Comparison of ENCODE assay signal across 1 cellular context in the genomic region with DNA sequence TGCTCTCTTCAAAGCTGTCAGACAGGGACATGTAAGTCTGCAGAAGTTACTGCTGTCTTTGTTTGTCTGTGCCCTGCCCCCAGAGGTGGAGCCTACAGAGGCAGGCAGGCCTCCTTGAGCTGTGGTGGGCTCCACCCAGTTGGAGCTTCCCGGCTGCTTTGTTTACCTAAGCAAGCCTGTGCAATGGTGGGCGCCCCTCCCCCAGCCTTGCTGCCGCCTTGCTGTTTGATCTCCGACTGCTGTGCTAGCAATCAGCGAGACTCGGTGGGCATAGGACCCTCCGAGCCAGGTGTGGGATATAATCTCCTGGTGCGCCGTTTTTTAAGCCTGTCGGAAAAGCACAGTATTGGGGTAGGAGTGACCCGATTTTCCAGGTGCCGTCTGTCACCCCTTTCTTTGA.
TF ChIP-seq lines count a peak whose summit lies in the region.
"Not testable (repeated sequence)": the region's sequence is repeated elsewhere in the genome, so short reads cannot be mapped to it uniquely, and the experiment has no call there.

No MANE protein-coding gene starts in this region.

TF ChIP-seq in HepG2, 621 proteins besides CTCF, POLR2A, EP300 and RAD21:
- TF ChIP-seq ZNF281 (CRISPR knock-in tag; IDR thresholded peaks at IDR 0.05; ENCODE audit: borderline replicate concordance) (peak; percentile 96), FOXA1 (CRISPR knock-in tag; IDR thresholded peaks at IDR 0.05) (peak; percentile 74), ARID5B (CRISPR knock-in tag; IDR thresholded peaks at IDR 0.05) (peak; percentile 37; the same call in 1 of the 2 replicates), TCF7 (IDR thresholded peaks at IDR 0.05; ENCODE audit: low read depth) (peak; percentile 30; the same call in 1 of the 2 replicates)
- TF ChIP-seq FOXA1 (IDR thresholded peaks at IDR 0.05): not testable (repeated sequence)
